ENCODE assay signal across 22 cellular contexts in the genomic region with DNA sequence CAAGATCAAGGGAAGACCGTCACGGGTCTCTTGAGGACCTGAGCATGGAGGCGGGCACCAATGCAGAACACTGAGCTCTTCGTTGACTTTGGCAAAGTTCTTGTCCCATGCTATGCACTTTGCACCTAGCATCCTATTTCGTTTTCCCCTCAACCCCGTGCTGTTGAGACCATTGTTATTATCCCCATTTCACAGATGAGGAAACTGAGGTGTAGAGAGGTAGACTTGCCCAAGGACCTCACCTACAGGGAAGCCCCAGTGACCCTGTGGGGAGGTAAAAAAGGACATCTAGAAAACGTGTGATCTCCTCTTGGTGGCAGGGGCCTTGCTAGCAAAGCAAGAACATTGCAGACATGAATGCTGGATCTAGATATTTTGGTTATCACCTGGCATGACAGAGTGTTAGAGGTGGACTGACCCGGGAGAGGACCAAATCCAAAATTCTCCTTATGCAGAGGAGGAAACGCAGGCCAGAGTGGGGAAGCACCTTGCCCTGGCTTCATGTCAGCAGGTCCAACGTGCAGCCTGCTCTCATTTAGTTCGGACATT. TPM values are rescaled to one million over a fixed set of nuclear protein-coding genes. Genes with fewer than 3 reads are reported as not detected.
A peak's percentile ranks its signal among the peaks of the same experiment; 100 is the strongest.
DNase-seq lines count a peak whose midpoint lies in the region; ATAC-seq, FAIRE-seq and TF ChIP-seq lines count a peak whose summit lies in the region.
"Had no signal": no experiment of that assay in that cellular context is flagged by ENCODE, and none has a peak within 500 bp of the region (broad histone marks: within the 10 kb centered on the region; RNA-seq: fewer than 3 reads in every experiment).

No MANE protein-coding gene starts in this region.

- POLR2A ChIA-PET in activated naive CD8-positive, alpha-beta T cell treated with anti-CD3 and anti-CD28 coated beads, Interleukin-2, amount 10 ng/mL, durations not matched to agents 7 days and 5 days (lab: Charles Lee) = no interaction called here
- POLR2A ChIA-PET in K562 (lab: Yijun Ruan, JAX) (interaction anchor here (1.5 kb wide), 1 partner anchor 21 kb away, joined by 3 read pairs; no protein-coding TSS in a partner anchor), A673 (lab: Charles Lee; ENCODE audit: low non-redundant PET) (no interaction called here)

- no peaks in the 10 kb centered on the region for H3K9me3 ChIP-seq in K562 (replicated peaks; ENCODE audit: control insufficient read depth, insufficient read depth, low read depth, low read length)
- H3K9me3 ChIP-seq in neural progenitor cell (ENCODE audit: low read depth) = no peaks in the 10 kb centered on the region
- H3K9me3 ChIP-seq in smooth muscle cell (replicated peaks; ENCODE audit: low read depth) = no peaks in the 10 kb centered on the region
- H3K9me3 ChIP-seq in A673 (ENCODE audit: low read depth, low read length, poor library complexity, severe bottlenecking) = no peaks in the 10 kb centered on the region

- H3K4me2 ChIP-seq in K562 (ENCODE audit: insufficient read depth, low read length) (no peak overlapping the region), neural progenitor cell (no peak overlapping the region), smooth muscle cell (peak overlapping the region; percentile 73)

- WGBS in K562 (ENCODE audit: insufficient coverage, low coverage, missing lambda C conversion rate) = 2% methylated on average over 10 of the region's 11 CpGs
- WGBS in smooth muscle cell (ENCODE audit: low lambda C conversion rate) = 86% methylated on average over 11 of the region's 11 CpGs

- no peak for TF ChIP-seq EP300 in K562 (IDR thresholded peaks at IDR 0.05; ENCODE audit: low read length)

- no peaks in the 10 kb centered on the region for H3F3A ChIP-seq in neural progenitor cell (ENCODE audit: low read depth)
- H3F3A ChIP-seq in smooth muscle cell (ENCODE audit: low read depth) = peaks cover 16% of the 10 kb centered on the region

- H3K4me1 ChIP-seq in K562 (replicated peaks in 1 of 2; ENCODE audit: control insufficient read depth in 2 of 2, insufficient read depth in 2 of 2, low read length in 2 of 2) (peaks cover 0 to 3% of the 10 kb centered on the region in 2 experiments; a peak in 2 of 5 replicates), neural progenitor cell (no peaks in the 10 kb centered on the region), smooth muscle cell (ENCODE audit: low read depth) (peaks cover 5% of the 10 kb centered on the region), A673 (ENCODE audit: insufficient read depth, low read length, poor library complexity, severe bottlenecking) (no peaks in the 10 kb centered on the region)

- no peak overlapping the region for H2AFZ ChIP-seq in K562 (ENCODE audit: low read depth, low read length)
- H2AFZ ChIP-seq in neural progenitor cell (replicated peaks) = no peak overlapping the region
- H2AFZ ChIP-seq in smooth muscle cell (ENCODE audit: low read depth) = peak overlapping the region; percentile 51
- H2AFZ ChIP-seq: GM23248 had no signal

- no peak overlapping the region for H3K4me3 ChIP-seq in K562
- H3K4me3 ChIP-seq in neural progenitor cell = no peak overlapping the region
- H3K4me3 ChIP-seq in smooth muscle cell = no peak overlapping the region
- H3K4me3 ChIP-seq in A673 (ENCODE audit: low read depth, low read length, poor library complexity, severe bottlenecking) = no peak overlapping the region
- H3K4me3 ChIP-seq: GM23248 had no signal

- FAIRE-seq in K562 (lab: Jason Lieb, UNC) = no peak
- FAIRE-seq: A204.1, GM12892, GM19239, H1 had no signal

- H3K27ac ChIP-seq in K562 (ENCODE audit: extremely low read depth, low read depth, low read length) (no peak overlapping the region), neural progenitor cell (no peak overlapping the region), smooth muscle cell (ENCODE audit: low read depth) (no peak overlapping the region), A673 (ENCODE audit: low read depth, low read length, poor library complexity, severe bottlenecking) (no peak overlapping the region)
- H3K27ac ChIP-seq: 22Rv1, GM23248 had no signal

- BruUV-seq in K562 (replicated peaks; lab: Mats Ljungman, UMichigan) (no TSS peak), A673 (replicated peaks; lab: Mats Ljungman, UMichigan) (no TSS peak)

- no peak for TF ChIP-seq POLR2A in K562 (conservative IDR thresholded peaks at IDR 0.05)

- no peak for DNase-seq in activated naive CD8-positive, alpha-beta T cell treated with anti-CD3 and anti-CD28 coated beads, Interleukin-2, amount 10 ng/mL, durations not matched to agents 7 days and 5 days
- DNase-seq in activated naive CD8-positive, alpha-beta T cell treated with anti-CD3 and anti-CD28 coated beads for 36 hours = no peak
- DNase-seq in K562 (ENCODE audit: extremely low read depth in 1 of 4, low spot score in 3 of 4) = no peak
- no peak for DNase-seq in neural progenitor cell (ENCODE audit: low spot score)
- DNase-seq in smooth muscle cell (lab: John Stamatoyannopoulos, UW; ENCODE audit: unreplicated experiment) = no peak
- DNase-seq in A673 (ENCODE audit: low spot score) = no peak
- DNase-seq: ACHN; C1 segment of cervical spinal cord; Calu3; CD4-positive, alpha-beta memory T cell; COR-L47; GF-D8; GM23248; H7; HCEC 1CT had no signal

- H3K79me2 ChIP-seq in K562 (ENCODE audit: control insufficient read depth, insufficient read depth, low read length) = no peaks in the 10 kb centered on the region
- H3K79me2 ChIP-seq in neural progenitor cell (ENCODE audit: low read depth) = no peaks in the 10 kb centered on the region
- H3K79me2 ChIP-seq in smooth muscle cell (ENCODE audit: low read depth) = no peaks in the 10 kb centered on the region

- H3K27ac Mint-ChIP-seq in activated naive CD8-positive, alpha-beta T cell treated with anti-CD3 and anti-CD28 coated beads, Interleukin-2, amount 10 ng/mL, durations not matched to agents 7 days and 5 days = peak overlapping the region; percentile 26
- no peak overlapping the region for H3K27ac Mint-ChIP-seq in activated naive CD8-positive, alpha-beta T cell treated with anti-CD3 and anti-CD28 coated beads for 36 hours
- H3K27ac Mint-ChIP-seq in neural progenitor cell = peak overlapping the region; percentile 46
- H3K27ac Mint-ChIP-seq: CD4-positive, alpha-beta memory T cell had no signal

- H4K20me1 ChIP-seq in K562 (replicated peaks; ENCODE audit: control insufficient read depth, insufficient read depth, low read length) = peaks cover 5% of the 10 kb centered on the region; the same call in 1 of the 2 replicates
- no peaks in the 10 kb centered on the region for H4K20me1 ChIP-seq in neural progenitor cell (ENCODE audit: low read depth)
- no peaks in the 10 kb centered on the region for H4K20me1 ChIP-seq in smooth muscle cell (ENCODE audit: low read depth)

- H3K27me3 ChIP-seq in K562 (ENCODE audit: control insufficient read depth in 2 of 2, insufficient read depth in 2 of 2, low read length in 2 of 2) (peaks cover 13 to 51% of the 10 kb centered on the region in 2 experiments), neural progenitor cell (no peaks in the 10 kb centered on the region), smooth muscle cell (ENCODE audit: low read depth) (no peaks in the 10 kb centered on the region), A673 (replicated peaks; ENCODE audit: insufficient read depth, low read depth, low read length, poor library complexity) (no peaks in the 10 kb centered on the region)

- H3K36me3 ChIP-seq in K562 (ENCODE audit: control insufficient read depth, insufficient read depth, low read length) (no peaks in the 10 kb centered on the region), neural progenitor cell (no peaks in the 10 kb centered on the region), smooth muscle cell (ENCODE audit: low read depth) (no peaks in the 10 kb centered on the region), A673 (ENCODE audit: insufficient read depth, low read length, poor library complexity, severe bottlenecking) (no peaks in the 10 kb centered on the region)

- no peaks in the 10 kb centered on the region for H3K36me3 Mint-ChIP-seq in activated naive CD8-positive, alpha-beta T cell treated with anti-CD3 and anti-CD28 coated beads, Interleukin-2, amount 10 ng/mL, durations not matched to agents 7 days and 5 days
- peaks cover 4% of the 10 kb centered on the region for H3K36me3 Mint-ChIP-seq in activated naive CD8-positive, alpha-beta T cell treated with anti-CD3 and anti-CD28 coated beads for 36 hours
- peaks cover 1% of the 10 kb centered on the region for H3K36me3 Mint-ChIP-seq in neural progenitor cell

- intact Hi-C loops in K562 (cut with micrococcal nuclease) = no loop called here
- intact Hi-C loops in A673 (cut with micrococcal nuclease; ENCODE audit: unreplicated experiment) = no loop called here

- no peak overlapping the region for H3K4me3 Mint-ChIP-seq in activated naive CD8-positive, alpha-beta T cell treated with anti-CD3 and anti-CD28 coated beads, Interleukin-2, amount 10 ng/mL, durations not matched to agents 7 days and 5 days
- H3K4me3 Mint-ChIP-seq in activated naive CD8-positive, alpha-beta T cell treated with anti-CD3 and anti-CD28 coated beads for 36 hours = no peak overlapping the region
- H3K4me3 Mint-ChIP-seq in neural progenitor cell = no peak overlapping the region
- H3K4me3 Mint-ChIP-seq: CD4-positive, alpha-beta memory T cell had no signal

- H3K27me3 Mint-ChIP-seq in activated naive CD8-positive, alpha-beta T cell treated with anti-CD3 and anti-CD28 coated beads, Interleukin-2, amount 10 ng/mL, durations not matched to agents 7 days and 5 days = no peaks in the 10 kb centered on the region
- no peaks in the 10 kb centered on the region for H3K27me3 Mint-ChIP-seq in activated naive CD8-positive, alpha-beta T cell treated with anti-CD3 and anti-CD28 coated beads for 36 hours
- peaks cover 5% of the 10 kb centered on the region for H3K27me3 Mint-ChIP-seq in neural progenitor cell (ENCODE audit: insufficient read depth, low read depth)

- no peak for TF ChIP-seq RAD21 in K562 (CRISPR knock-in tag; conservative IDR thresholded peaks at IDR 0.05 in 1 of 2, IDR thresholded peaks at IDR 0.05 in 1 of 2)

- in situ Hi-C loops in K562 (cut with MboI) = no loop called here

- no peaks in the 10 kb centered on the region for H3K9me3 Mint-ChIP-seq in activated naive CD8-positive, alpha-beta T cell treated with anti-CD3 and anti-CD28 coated beads, Interleukin-2, amount 10 ng/mL, durations not matched to agents 7 days and 5 days
- H3K9me3 Mint-ChIP-seq in activated naive CD8-positive, alpha-beta T cell treated with anti-CD3 and anti-CD28 coated beads for 36 hours = no peaks in the 10 kb centered on the region
- peaks cover 4% of the 10 kb centered on the region for H3K9me3 Mint-ChIP-seq in neural progenitor cell

- no peak overlapping the region for H3K9ac ChIP-seq in K562 (ENCODE audit: insufficient read depth in 1 of 2, low read depth in 2 of 2, low read length in 2 of 2)
- no peak overlapping the region for H3K9ac ChIP-seq in neural progenitor cell
- no peak overlapping the region for H3K9ac ChIP-seq in smooth muscle cell (ENCODE audit: low read depth)
- H3K9ac ChIP-seq: GM23248 had no signal

- no peak for TF ChIP-seq CTCF in K562 (IDR thresholded peaks at IDR 0.05 in 2 of 3, conservative IDR thresholded peaks at IDR 0.05 in 1 of 3; ENCODE audit: insufficient read depth in 2 of 3, low read depth in 1 of 3, low read length in 3 of 3)
- TF ChIP-seq CTCF in neural progenitor cell (IDR thresholded peaks at IDR 0.05) = no peak
- no peak for TF ChIP-seq CTCF in smooth muscle cell (IDR thresholded peaks at IDR 0.05; ENCODE audit: borderline replicate concordance, insufficient read depth, poor library complexity, severe bottlenecking)
- TF ChIP-seq CTCF in A673 (conservative IDR thresholded peaks at IDR 0.05; ENCODE audit: low read depth, low read length) = no peak

- H3K4me1 Mint-ChIP-seq in activated naive CD8-positive, alpha-beta T cell treated with anti-CD3 and anti-CD28 coated beads, Interleukin-2, amount 10 ng/mL, durations not matched to agents 7 days and 5 days = no peaks in the 10 kb centered on the region
- no peaks in the 10 kb centered on the region for H3K4me1 Mint-ChIP-seq in activated naive CD8-positive, alpha-beta T cell treated with anti-CD3 and anti-CD28 coated beads for 36 hours
- peaks cover 46% of the 10 kb centered on the region for H3K4me1 Mint-ChIP-seq in neural progenitor cell
- H3K4me1 Mint-ChIP-seq: CD4-positive, alpha-beta memory T cell had no signal

- H3K9me1 ChIP-seq in K562 (ENCODE audit: control insufficient read depth, insufficient read depth, low read length) = no peaks in the 10 kb centered on the region

- no peak for ATAC-seq in activated naive CD8-positive, alpha-beta T cell treated with anti-CD3 and anti-CD28 coated beads, Interleukin-2, amount 10 ng/mL, durations not matched to agents 7 days and 5 days (ENCODE audit: low read depth)
- no peak for ATAC-seq in K562
- ATAC-seq in GM18511 (IDR thresholded peaks at IDR 0.05; ENCODE audit: unreplicated experiment) = no peak
- ATAC-seq in HG02852 (IDR thresholded peaks at IDR 0.05; ENCODE audit: unreplicated experiment) = no peak

- CTCF ChIA-PET in K562 (lab: Yijun Ruan, JAX; ENCODE audit: low intra/inter-chr PET ratio) (no interaction called here), A673 (lab: Charles Lee) (no interaction called here)

RNA-seq across cellular contexts. Expression of gene SEPSECS, which starts 48.5 kb away (rescaled TPM):
- 10 to 100 TPM; 15.1 to 15.5 TPM for total RNA-seq in activated naive CD8-positive, alpha-beta T cell treated with anti-CD3 and anti-CD28 coated beads, Interleukin-2, amount 10 ng/mL, durations not matched to agents 7 days and 5 days
- 10 to 100 TPM; 11.4 to 11.6 TPM for total RNA-seq in activated naive CD8-positive, alpha-beta T cell treated with anti-CD3 and anti-CD28 coated beads for 36 hours
- total RNA-seq in K562 (2011; cell fraction: chromatin; rRNA removed; ENCODE audit: low replicate concordance) = 8.9 and 33.9 TPM in 2 replicates
- 6.2 TPM in 2 replicates for total RNA-seq in K562 (2011; cell fraction: nucleolus; rRNA removed)
- 12.7 and 20.5 TPM in 2 replicates for total RNA-seq in K562 (2011; cell fraction: nucleoplasm; rRNA removed)
- 5.2 and 5.7 TPM in 2 replicates for total RNA-seq in K562 (2014; rRNA removed)
- 10.4 and 13.0 TPM in 2 replicates for total RNA-seq in K562 (2014; rRNA removed; fragmentation: Illumina TruSeq; extraction: Trizol)
- 7.2 and 7.9 TPM in 2 replicates for total RNA-seq in K562 (2015; rRNA removed; fragmentation: Illumina TruSeq; extraction: Trizol)
- total RNA-seq in K562 (2021) = 10.5 and 12.5 TPM in 2 replicates
- polyA plus RNA-seq in K562 (2011; rRNA removed) = 16.9 and 17.2 TPM in 2 replicates
- 3.7 and 7.0 TPM in 2 replicates for polyA plus RNA-seq in K562 (2011; cell fraction: cytosol; rRNA removed)
- 14.6 and 22.0 TPM in 2 replicates for polyA plus RNA-seq in K562 (2011; cell fraction: nucleus; rRNA removed)
- polyA plus RNA-seq in K562 (2012) = 4.7 and 5.9 TPM in 2 replicates
- polyA plus RNA-seq in K562 (2014; fragmentation: Illumina TruSeq; extraction: Trizol) = 7.7 and 7.9 TPM in 2 replicates
- 1 to 10 TPM; 3.9 to 4.9 TPM for polyA plus RNA-seq in K562 (2014; fragmentation: Nextera tagmentation; extraction: Ambion mirVana)
- 6.5 and 8.9 TPM in 2 replicates for polyA plus RNA-seq in K562 (2014; rRNA removed)
- 24.6 and 26.4 TPM in 2 replicates for polyA minus RNA-seq in K562 (2011; rRNA and poly(A)+ RNA removed)
- polyA minus RNA-seq in K562 (2011; cell fraction: cytosol; rRNA and poly(A)+ RNA removed) = 6.0 and 7.9 TPM in 2 replicates
- polyA minus RNA-seq in K562 (2011; cell fraction: nucleus; rRNA and poly(A)+ RNA removed) = 13.1 and 23.7 TPM in 2 replicates
- total RNA-seq in neural progenitor cell (ENCODE audit: low replicate concordance) = 16.3 and 24.5 TPM in 2 replicates
- 7.7 and 8.4 TPM in 2 replicates for total RNA-seq in smooth muscle cell
- 1.6 and 4.2 TPM in 2 replicates for polyA plus RNA-seq in smooth muscle cell
- total RNA-seq in A673 (2021) = 11.6 and 12.9 TPM in 2 replicates
